Comparison of ENCODE assay signal across 1 cellular context in the genomic region with DNA sequence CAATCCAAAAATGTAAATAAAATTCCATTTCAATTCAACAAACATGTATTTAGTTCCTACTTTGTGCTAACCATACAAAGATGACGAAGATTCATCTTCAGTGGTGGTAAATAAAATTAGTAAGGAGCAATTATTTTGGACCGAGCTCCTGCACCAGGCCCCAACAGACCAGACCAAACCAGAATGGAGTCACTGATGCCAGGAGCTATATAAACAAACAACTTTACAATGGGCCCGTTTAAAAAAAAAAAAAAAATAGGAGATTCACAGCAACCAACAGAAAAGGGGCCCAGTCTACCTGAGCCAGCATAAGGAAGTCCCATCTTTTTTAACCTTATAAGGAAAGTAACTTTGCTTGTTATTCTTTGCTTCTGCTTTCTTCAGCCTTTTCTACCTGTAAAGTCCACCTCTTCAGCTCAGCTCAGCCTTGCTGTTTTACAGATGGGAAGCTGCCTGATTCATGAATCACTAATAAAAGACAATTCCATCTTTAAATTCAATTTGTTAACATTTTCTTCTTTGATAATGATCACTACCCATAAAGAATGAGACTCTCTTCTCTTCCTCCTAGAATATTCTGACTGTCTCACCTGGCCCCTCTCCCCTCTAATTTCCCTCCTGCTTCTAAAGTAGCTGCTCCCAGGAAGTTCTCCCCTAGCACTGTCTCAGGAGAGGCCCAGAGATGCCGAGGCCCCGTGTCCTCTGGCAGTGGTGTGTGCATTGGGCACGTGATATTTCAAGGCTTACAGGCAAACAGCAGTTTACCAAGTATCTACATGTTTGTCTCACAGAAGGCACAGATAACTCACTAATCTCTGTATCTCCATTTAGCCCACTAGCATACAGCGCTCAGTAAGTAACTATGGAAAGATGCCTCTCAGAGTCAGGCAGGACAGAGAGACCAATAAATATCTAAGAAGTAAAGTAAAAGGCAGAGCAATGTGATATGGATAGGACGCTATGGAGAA.
TF ChIP-seq lines count a peak whose summit lies in the region.

No MANE protein-coding gene starts in this region.

TF ChIP-seq in K562, 482 proteins besides CTCF, POLR2A, EP300 and RAD21 (continued from another document and continues in another):
- TF ChIP-seq HINFP (tag; conservative IDR thresholded peaks at IDR 0.05; ENCODE audit: low read depth) (peak; percentile 76), ETS2 (tag; IDR thresholded peaks at IDR 0.05; ENCODE audit: borderline replicate concordance, poor library complexity, severe bottlenecking) (no peak), PML (IDR thresholded peaks at IDR 0.05; ENCODE audit: low read length) (peak; percentile 4; the same call in 1 of the 2 replicates), ZNF561 (CRISPR knock-in tag; conservative IDR thresholded peaks at IDR 0.05) (peak; percentile 80; the same call in 1 of the 2 replicates), STAT5B (CRISPR knock-in tag; IDR thresholded peaks at IDR 0.05) (peak; percentile 74; the same call in 1 of the 2 replicates), BRD4 (IDR thresholded peaks at IDR 0.05) (no peak), SOX6 (IDR thresholded peaks at IDR 0.05) (peak; percentile 31; the same call in 1 of the 2 replicates), BCL6 (CRISPR knock-in tag; IDR thresholded peaks at IDR 0.05) (peak; percentile 85), HDAC8 (tag; IDR thresholded peaks at IDR 0.05) (peak; percentile 84), DLX4 (CRISPR knock-in tag; IDR thresholded peaks at IDR 0.05) (no peak), ZFX (CRISPR knock-in tag; IDR thresholded peaks at IDR 0.05) (peak; percentile 49), RREB1 (CRISPR knock-in tag; IDR thresholded peaks at IDR 0.05) (0 out of 2 replicates have a peak, but pooled peaks have one; percentile 8), ZNF583 (CRISPR knock-in tag; IDR thresholded peaks at IDR 0.05) (0 out of 2 replicates have a peak, but pooled peaks have one; percentile 58), ZNF589 (CRISPR knock-in tag; IDR thresholded peaks at IDR 0.05; ENCODE audit: low read depth) (peak; percentile 97), ARID1B (IDR thresholded peaks at IDR 0.05) (no peak; the same call in 1 of the 2 replicates), RBM22 (IDR thresholded peaks at IDR 0.05; ENCODE audit: low read depth, low read length, poor library complexity, severe bottlenecking) (no peak), ZNF41 (CRISPR knock-in tag; conservative IDR thresholded peaks at IDR 0.05) (peak; percentile 76; the same call in 1 of the 2 replicates), NFE2L1 (tag; IDR thresholded peaks at IDR 0.05; ENCODE audit: borderline replicate concordance, low read depth) (peak; percentile 27; the same call in 1 of the 2 replicates), GMEB1 (CRISPR knock-in tag; IDR thresholded peaks at IDR 0.05) (0 out of 2 replicates have a peak, but pooled peaks have one; percentile 11), EHMT2 (IDR thresholded peaks at IDR 0.05) (no peak), TEAD1 (CRISPR knock-in tag; IDR thresholded peaks at IDR 0.05) (peak in 1 of 2 experiments; percentile 76; a peak in 1 of 4 replicates), ZBTB26 (CRISPR knock-in tag; IDR thresholded peaks at IDR 0.05) (0 out of 2 replicates have a peak, but pooled peaks have one; percentile 36), ZBTB43 (CRISPR knock-in tag; IDR thresholded peaks at IDR 0.05) (no peak), C11orf30 (IDR thresholded peaks at IDR 0.05; ENCODE audit: low read depth) (no peak)
- TF ChIP-seq, protein P1, sequence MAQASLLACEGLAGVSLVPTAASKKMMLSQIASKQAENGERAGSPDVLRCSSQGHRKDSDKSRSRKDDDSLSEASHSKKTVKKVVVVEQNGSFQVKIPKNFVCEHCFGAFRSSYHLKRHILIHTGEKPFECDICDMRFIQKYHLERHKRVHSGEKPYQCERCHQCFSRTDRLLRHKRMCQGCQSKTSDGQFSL (CRISPR knock-in tag; IDR thresholded peaks at IDR 0.05) = no peak
- TF ChIP-seq, protein P1 (tag; IDR thresholded peaks at IDR 0.05) = peak in 1 of 2 experiments; percentile 95; a peak in 2 of 4 replicates
- TF ChIP-seq, protein P2, sequence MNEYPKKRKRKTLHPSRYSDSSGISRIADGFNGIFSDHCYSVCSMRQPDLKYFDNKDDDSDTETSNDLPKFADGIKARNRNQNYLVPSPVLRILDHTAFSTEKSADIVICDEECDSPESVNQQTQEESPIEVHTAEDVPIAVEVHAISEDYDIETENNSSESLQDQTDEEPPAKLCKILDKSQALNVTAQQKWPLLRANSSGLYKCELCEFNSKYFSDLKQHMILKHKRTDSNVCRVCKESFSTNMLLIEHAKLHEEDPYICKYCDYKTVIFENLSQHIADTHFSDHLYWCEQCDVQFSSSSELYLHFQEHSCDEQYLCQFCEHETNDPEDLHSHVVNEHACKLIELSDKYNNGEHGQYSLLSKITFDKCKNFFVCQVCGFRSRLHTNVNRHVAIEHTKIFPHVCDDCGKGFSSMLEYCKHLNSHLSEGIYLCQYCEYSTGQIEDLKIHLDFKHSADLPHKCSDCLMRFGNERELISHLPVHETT (CRISPR knock-in tag; conservative IDR thresholded peaks at IDR 0.05 in 1 of 2, IDR thresholded peaks at IDR 0.05 in 1 of 2) = peak in 1 of 2 experiments; percentile 89; a peak in 2 of 4 replicates
- TF ChIP-seq, protein P3, sequence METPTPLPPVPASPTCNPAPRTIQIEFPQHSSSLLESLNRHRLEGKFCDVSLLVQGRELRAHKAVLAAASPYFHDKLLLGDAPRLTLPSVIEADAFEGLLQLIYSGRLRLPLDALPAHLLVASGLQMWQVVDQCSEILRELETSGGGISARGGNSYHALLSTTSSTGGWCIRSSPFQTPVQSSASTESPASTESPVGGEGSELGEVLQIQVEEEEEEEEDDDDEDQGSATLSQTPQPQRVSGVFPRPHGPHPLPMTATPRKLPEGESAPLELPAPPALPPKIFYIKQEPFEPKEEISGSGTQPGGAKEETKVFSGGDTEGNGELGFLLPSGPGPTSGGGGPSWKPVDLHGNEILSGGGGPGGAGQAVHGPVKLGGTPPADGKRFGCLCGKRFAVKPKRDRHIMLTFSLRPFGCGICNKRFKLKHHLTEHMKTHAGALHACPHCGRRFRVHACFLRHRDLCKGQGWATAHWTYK (CRISPR knock-in tag; IDR thresholded peaks at IDR 0.05) = peak; percentile 75
- TF ChIP-seq, protein P4, sequence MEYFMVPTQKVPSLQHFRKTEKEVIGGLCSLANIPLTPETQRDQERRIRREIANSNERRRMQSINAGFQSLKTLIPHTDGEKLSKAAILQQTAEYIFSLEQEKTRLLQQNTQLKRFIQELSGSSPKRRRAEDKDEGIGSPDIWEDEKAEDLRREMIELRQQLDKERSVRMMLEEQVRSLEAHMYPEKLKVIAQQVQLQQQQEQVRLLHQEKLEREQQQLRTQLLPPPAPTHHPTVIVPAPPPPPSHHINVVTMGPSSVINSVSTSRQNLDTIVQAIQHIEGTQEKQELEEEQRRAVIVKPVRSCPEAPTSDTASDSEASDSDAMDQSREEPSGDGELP (CRISPR knock-in tag; IDR thresholded peaks at IDR 0.05; ENCODE audit: borderline replicate concordance) = no peak
- TF ChIP-seq, protein P5, sequence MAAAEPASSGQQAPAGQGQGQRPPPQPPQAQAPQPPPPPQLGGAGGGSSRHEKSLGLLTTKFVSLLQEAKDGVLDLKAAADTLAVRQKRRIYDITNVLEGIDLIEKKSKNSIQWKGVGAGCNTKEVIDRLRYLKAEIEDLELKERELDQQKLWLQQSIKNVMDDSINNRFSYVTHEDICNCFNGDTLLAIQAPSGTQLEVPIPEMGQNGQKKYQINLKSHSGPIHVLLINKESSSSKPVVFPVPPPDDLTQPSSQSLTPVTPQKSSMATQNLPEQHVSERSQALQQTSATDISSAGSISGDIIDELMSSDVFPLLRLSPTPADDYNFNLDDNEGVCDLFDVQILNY (CRISPR knock-in tag; IDR thresholded peaks at IDR 0.05) = no peak
